ENCODE assay signal across 8 cellular contexts in genomic region chr1:24501371-24502167, GRCh38. TPM values are rescaled to one million over a fixed set of nuclear protein-coding genes. Genes with fewer than 3 reads are reported as not detected.
DNase-seq lines count a peak whose midpoint lies in the region; ATAC-seq and TF ChIP-seq lines count a peak whose summit lies in the region.

No MANE protein-coding gene starts in this region.

- H3K27ac ChIP-seq in ascending aorta (peak overlapping the region in 1 of 2 donors; percentile 52), left lung (peak overlapping the region; percentile 81 to 85), thymus (ENCODE audit: low read depth) (peak overlapping the region; percentile 97)

- intact Hi-C loops in activated CD4-positive, alpha-beta T cell treated with anti-CD3 and anti-CD28 coated beads, Interleukin-2, amount 10 ng/mL, durations not matched to agents 24 days and 14 days (cut with micrococcal nuclease) = loop anchor here (1.0 to 10.0 kb wide), 5 partner anchors 13 to 527 kb away; partner anchors contain the start of gene NIPAL3
- intact Hi-C loops in ascending aorta (cut with DNase I) (loop anchor here (5.0 kb wide), 2 partner anchors 84 to 454 kb away; partner anchors contain the start of gene NIPAL3), left lung (cut with DNase I) (no loop called here)

- peak overlapping the region; percentile 69 to 87 for H3K4me3 ChIP-seq in ascending aorta
- peak overlapping the region; percentile 55 to 60 for H3K4me3 ChIP-seq in left lung
- peak overlapping the region; percentile 83 for H3K4me3 ChIP-seq in thymus (ENCODE audit: low read length)

- peak overlapping the region; percentile 91 for H3K4me3 Mint-ChIP-seq in activated CD4-positive, alpha-beta T cell treated with anti-CD3 and anti-CD28 coated beads, Interleukin-2, amount 10 ng/mL, durations not matched to agents 24 days and 14 days

- no peaks in the 10 kb centered on the region for H3K36me3 ChIP-seq in ascending aorta
- H3K36me3 ChIP-seq in left lung = no peaks in the 10 kb centered on the region
- no peaks in the 10 kb centered on the region for H3K36me3 ChIP-seq in thymus (ENCODE audit: control insufficient read depth, insufficient read depth)

- H3K36me3 Mint-ChIP-seq in activated CD4-positive, alpha-beta T cell treated with anti-CD3 and anti-CD28 coated beads, Interleukin-2, amount 10 ng/mL, durations not matched to agents 24 days and 14 days (ENCODE audit: low read depth) = peaks cover 8% of the 10 kb centered on the region

- H3K9me3 Mint-ChIP-seq in activated CD4-positive, alpha-beta T cell treated with anti-CD3 and anti-CD28 coated beads, Interleukin-2, amount 10 ng/mL, durations not matched to agents 24 days and 14 days = peaks cover 6% of the 10 kb centered on the region

- H3K4me1 Mint-ChIP-seq in activated CD4-positive, alpha-beta T cell treated with anti-CD3 and anti-CD28 coated beads, Interleukin-2, amount 10 ng/mL, durations not matched to agents 24 days and 14 days = peaks cover 54% of the 10 kb centered on the region

- peak; percentile 88 for DNase-seq in activated CD4-positive, alpha-beta T cell treated with anti-CD3 and anti-CD28 coated beads, Interleukin-2, amount 10 ng/mL, durations not matched to agents 24 days and 14 days
- no peak for DNase-seq in activated CD4-positive, alpha-beta T cell treated with anti-CD3 and anti-CD28 coated beads, Interleukin-2, amount 50 U/mL, for 4 hours
- peak; percentile 68 for DNase-seq in NCI-H69 (lab: John Stamatoyannopoulos, UW)
- DNase-seq in ascending aorta (ENCODE audit: low spot score in 2 of 2) = no peak
- peak in 1 of 2 donors; percentile 42 for DNase-seq in left lung
- DNase-seq in NCI-H2029 (lab: John Stamatoyannopoulos, UW) = no peak
- no peak for DNase-seq in NCI-H1694 treated with DMSO at 0.1 percent for 48 hours (lab: John Stamatoyannopoulos, UW)

- no peak for ATAC-seq in left lung

- H3K4me1 ChIP-seq in ascending aorta = peaks cover 0 to 3% of the 10 kb centered on the region in 2 donors
- H3K4me1 ChIP-seq in left lung = peaks cover 0 to 24% of the 10 kb centered on the region in 2 donors
- no peaks in the 10 kb centered on the region for H3K4me1 ChIP-seq in thymus (ENCODE audit: control insufficient read depth, insufficient read depth, low read length)

- H3K9me3 ChIP-seq in ascending aorta = no peaks in the 10 kb centered on the region
- H3K9me3 ChIP-seq in left lung = no peaks in the 10 kb centered on the region
- H3K9me3 ChIP-seq in thymus (ENCODE audit: control insufficient read depth) = no peaks in the 10 kb centered on the region

- TF ChIP-seq CTCF in ascending aorta (IDR thresholded peaks at IDR 0.05) (no peak), left lung (IDR thresholded peaks at IDR 0.05) (no peak)

- H3K27me3 Mint-ChIP-seq in activated CD4-positive, alpha-beta T cell treated with anti-CD3 and anti-CD28 coated beads, Interleukin-2, amount 10 ng/mL, durations not matched to agents 24 days and 14 days = no peaks in the 10 kb centered on the region

- WGBS in thymus = 43% methylated on average over 20 of the region's 20 CpGs

- H3K27ac Mint-ChIP-seq in activated CD4-positive, alpha-beta T cell treated with anti-CD3 and anti-CD28 coated beads, Interleukin-2, amount 10 ng/mL, durations not matched to agents 24 days and 14 days = peak overlapping the region; percentile 99

- H3K27me3 ChIP-seq in ascending aorta (no peaks in the 10 kb centered on the region), left lung (peaks cover 0 to 11% of the 10 kb centered on the region in 2 donors), thymus (ENCODE audit: control insufficient read depth, insufficient read depth) (no peaks in the 10 kb centered on the region)

RNA-seq across cellular contexts. Expression of gene RCAN3, which starts 1.1 kb away (rescaled TPM):
- 31.2 and 31.6 TPM in 2 replicates for total RNA-seq in activated CD4-positive, alpha-beta T cell treated with anti-CD3 and anti-CD28 coated beads, Interleukin-2, amount 10 ng/mL, durations not matched to agents 24 days and 14 days
- total RNA-seq in ascending aorta (2.0 TPM), left lung (10 to 100 TPM; 14.9 to 15.1 TPM)
- 21.2 TPM for polyA plus RNA-seq in thymus

RNA-seq across cellular contexts. Expression of gene NCMAP, which starts 54.3 kb away (rescaled TPM):
- total RNA-seq in activated CD4-positive, alpha-beta T cell treated with anti-CD3 and anti-CD28 coated beads, Interleukin-2, amount 10 ng/mL, durations not matched to agents 24 days and 14 days = not detected in 2 replicates
- total RNA-seq in ascending aorta = not detected
- total RNA-seq in left lung = 1 to 10 TPM; 5.4 to 7.8 TPM
- 0.11 TPM for polyA plus RNA-seq in thymus

Comparison
In these comparisons a context has a peak if more than half of its experiments do, and no peak if none do; other contexts are left out.
1. DNase-seq: peak in activated CD4-positive, alpha-beta T cell treated with anti-CD3 and anti-CD28 coated beads, Interleukin-2, amount 10 ng/mL, durations not matched to agents 24 days and 14 days (single experiment) and NCI-H69 (single experiment); none in activated CD4-positive, alpha-beta T cell treated with anti-CD3 and anti-CD28 coated beads, Interleukin-2, amount 50 U/mL, for 4 hours (0 of 2), ascending aorta (0 of 2), NCI-H2029 (single experiment) and NCI-H1694 treated with DMSO at 0.1 percent for 48 hours (single experiment).
2. intact Hi-C loops: an anchor here in activated CD4-positive, alpha-beta T cell treated with anti-CD3 and anti-CD28 coated beads, Interleukin-2, amount 10 ng/mL, durations not matched to agents 24 days and 14 days (1.0 to 10.0 kb wide) and ascending aorta (5.0 kb wide); none called in left lung.
3. Peak in every context shown above with its lines, with median percentiles within 50 percentile points of each other: H3K4me3 ChIP-seq.